In the genomic region with DNA sequence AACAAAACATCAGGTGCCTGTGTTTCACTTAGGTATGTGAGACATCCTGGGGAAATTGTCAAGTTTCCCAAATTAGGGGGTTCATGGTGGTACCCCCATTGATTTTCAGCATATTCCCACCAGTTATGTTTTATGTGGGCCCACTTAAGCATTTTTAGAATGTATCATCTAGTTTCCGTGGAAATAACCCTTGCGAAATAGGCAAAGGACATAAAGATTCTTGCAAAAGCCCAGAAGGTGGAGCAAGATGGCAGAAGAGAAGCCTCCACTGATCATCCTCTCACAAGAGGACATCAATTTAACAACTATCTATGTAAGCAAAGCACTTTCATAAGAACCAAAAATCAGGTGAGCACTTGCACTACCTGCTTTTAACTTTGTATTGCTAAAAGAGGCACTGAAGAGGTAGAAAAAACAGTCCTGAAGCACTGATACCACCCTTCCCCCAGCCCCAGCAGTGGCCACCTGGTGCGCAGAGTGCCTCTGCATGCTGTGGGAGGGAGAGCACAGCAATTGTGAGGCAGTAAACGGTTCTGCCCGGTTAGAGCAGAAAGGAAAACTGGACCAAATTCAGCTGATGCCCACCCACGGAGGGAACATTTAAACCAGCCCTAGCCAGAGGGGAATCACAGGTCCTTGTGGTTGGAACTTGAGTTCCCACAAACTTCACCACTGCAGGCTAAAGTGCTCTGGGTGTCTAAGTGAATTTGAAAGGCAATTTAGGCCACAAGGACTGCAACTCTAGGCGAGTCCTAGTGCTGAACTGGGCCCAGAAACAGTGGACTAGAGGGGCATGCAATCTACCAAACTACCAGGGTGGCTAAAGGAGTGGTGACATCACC, we compare ENCODE assay signal across 10 cellular contexts. TPM values are rescaled to one million over a fixed set of nuclear protein-coding genes. Genes with fewer than 3 reads are reported as not detected.
A peak's percentile ranks its signal among the peaks of the same experiment; 100 is the strongest.
DNase-seq lines count a peak whose midpoint lies in the region; ATAC-seq and TF ChIP-seq lines count a peak whose summit lies in the region.
"Had no signal": no experiment of that assay in that cellular context is flagged by ENCODE, and none has a peak within 500 bp of the region (broad histone marks: within the 10 kb centered on the region; RNA-seq: fewer than 3 reads in every experiment).

No MANE protein-coding gene starts in this region.

- no peak overlapping the region for H2AFZ ChIP-seq in mammary epithelial cell (ENCODE audit: low read depth, low read length)

- dilution Hi-C loops in mammary epithelial cell (cut with HindIII; ENCODE audit: low sequenced_read_pairs): no loop called here

- BruUV-seq in Calu3 (replicated peaks; lab: Mats Ljungman, UMichigan) (no TSS peak), mammary epithelial cell (replicated peaks; lab: Mats Ljungman, UMichigan) (no TSS peak)

- H3K9me3 Mint-ChIP-seq in Calu3 (ENCODE audit: low read depth, unreplicated experiment): peaks cover 4% of the 10 kb centered on the region

- peak; percentile 31 for ATAC-seq in GM21423 (IDR thresholded peaks at IDR 0.05; ENCODE audit: unreplicated experiment)
- ATAC-seq in HG03442 (IDR thresholded peaks at IDR 0.05; ENCODE audit: unreplicated experiment): peak; percentile 39
- no peak for ATAC-seq in foreskin keratinocyte

- POLR2A ChIA-PET in RWPE1 (lab: Yijun Ruan, JAX; ENCODE audit: low non-redundant PET): no interaction called here

- in situ Hi-C loops in mammary epithelial cell (cut with MboI; ENCODE audit: low sequenced_read_pairs in 2 of 2): no loop called here

- no peak overlapping the region for H3K4me3 Mint-ChIP-seq in Calu3 (ENCODE audit: low read depth, unreplicated experiment)

- H3K4me1 Mint-ChIP-seq in Calu3 (ENCODE audit: low read depth, unreplicated experiment): peaks cover 8% of the 10 kb centered on the region

- intact Hi-C loops in Calu3 (cut with micrococcal nuclease; ENCODE audit: unreplicated experiment): no loop called here
- intact Hi-C loops in mammary epithelial cell (cut with micrococcal nuclease): no loop called here

- no peaks in the 10 kb centered on the region for H3K79me2 ChIP-seq in mammary epithelial cell (ENCODE audit: insufficient read depth, low read length)

- H3K9me3 ChIP-seq in mammary epithelial cell (replicated peaks; ENCODE audit: insufficient read depth, low read length): no peaks in the 10 kb centered on the region

- no peak overlapping the region for H3K27ac ChIP-seq in mammary epithelial cell (ENCODE audit: insufficient read depth, low read depth, low read length)
- no peak overlapping the region for H3K27ac ChIP-seq in RWPE1
- H3K27ac ChIP-seq in foreskin keratinocyte: no peak overlapping the region

- H3K27me3 ChIP-seq in mammary epithelial cell (ENCODE audit: insufficient read depth, low read length) (no peaks in the 10 kb centered on the region), foreskin keratinocyte (no peaks in the 10 kb centered on the region)

- H3K4me3 ChIP-seq in GM12875 (ENCODE audit: low read depth, low read length): peak overlapping the region; percentile 16
- H3K4me3 ChIP-seq in cardiac fibroblast (replicated peaks in 1 of 2; ENCODE audit: low read depth in 2 of 2, low read length in 2 of 2): no peak overlapping the region
- H3K4me3 ChIP-seq in mammary epithelial cell (replicated peaks in 1 of 3; ENCODE audit: insufficient read depth in 1 of 3, low read depth in 2 of 3, low read length in 3 of 3): no peak overlapping the region

- H3K4me2 ChIP-seq in mammary epithelial cell (ENCODE audit: insufficient read depth, low read depth, low read length): no peak overlapping the region

- CTCF ChIA-PET in Calu3 (lab: Charles Lee) (no interaction called here), mammary epithelial cell (lab: Charles Lee; ENCODE audit: low non-redundant PET) (no interaction called here), RWPE1 (lab: Yijun Ruan, JAX) (interaction anchor here (0.7 kb wide), 1 partner anchor 37 kb away, joined by 3 read pairs; no protein-coding TSS in a partner anchor)

- H3K27me3 Mint-ChIP-seq in Calu3 (ENCODE audit: unreplicated experiment): no peaks in the 10 kb centered on the region

- no peak overlapping the region for H3K9ac ChIP-seq in mammary epithelial cell (ENCODE audit: insufficient read depth, low read length)

- H3K27ac Mint-ChIP-seq in Calu3 (ENCODE audit: unreplicated experiment): no peak overlapping the region

- H3K4me1 ChIP-seq in mammary epithelial cell (ENCODE audit: insufficient read depth, low read length) (no peaks in the 10 kb centered on the region), foreskin keratinocyte (no peaks in the 10 kb centered on the region)

- TF ChIP-seq CTCF in GM12875 (IDR thresholded peaks at IDR 0.05; ENCODE audit: borderline replicate concordance, insufficient read depth, low read depth, low read length): no peak
- no peak for TF ChIP-seq CTCF in cardiac fibroblast (IDR thresholded peaks at IDR 0.05; ENCODE audit: low read depth, low read length)
- no peak for TF ChIP-seq CTCF in Calu3 (IDR thresholded peaks at IDR 0.05; ENCODE audit: unreplicated experiment)
- no peak for TF ChIP-seq CTCF in mammary epithelial cell (conservative IDR thresholded peaks at IDR 0.05 in 1 of 2, IDR thresholded peaks at IDR 0.05 in 1 of 2; ENCODE audit: extremely low read depth in 1 of 2, insufficient read depth in 1 of 2, low read depth in 1 of 2, low read length in 2 of 2)
- no peak for TF ChIP-seq CTCF in RWPE1 (conservative IDR thresholded peaks at IDR 0.05; ENCODE audit: low read depth)
- no peak for TF ChIP-seq CTCF in foreskin keratinocyte (conservative IDR thresholded peaks at IDR 0.05)

- 50% methylated on average over 7 of the region's 7 CpGs for WGBS in mammary epithelial cell (ENCODE audit: low coverage, missing lambda C conversion rate)

- peak; percentile 45 to 59 for DNase-seq in cardiac fibroblast (ENCODE audit: low read depth in 2 of 2)
- DNase-seq in Calu3: no peak
- DNase-seq in mammary epithelial cell: no peak
- no peak for DNase-seq in RWPE1 (ENCODE audit: low spot score)
- no peak for DNase-seq in foreskin keratinocyte
- DNase-seq: H7 had no signal

- H3K36me3 Mint-ChIP-seq in Calu3 (ENCODE audit: insufficient read depth, unreplicated experiment): no peaks in the 10 kb centered on the region

- no peaks in the 10 kb centered on the region for H4K20me1 ChIP-seq in mammary epithelial cell (ENCODE audit: insufficient read depth, low read length)

- no peaks in the 10 kb centered on the region for H3K36me3 ChIP-seq in mammary epithelial cell (ENCODE audit: insufficient read depth, low read length)

RNA-seq across cellular contexts. Expression of gene MCOLN2, which starts 23.2 kb away (rescaled TPM):
- total RNA-seq in Calu3 (2022) (12.2 and 12.6 TPM in 2 replicates), mammary epithelial cell (1 to 10 TPM; 1.2 to 1.6 TPM), foreskin keratinocyte (1.8 and 2.5 TPM in 2 replicates)
- polyA plus RNA-seq in mammary epithelial cell (1.9 TPM), foreskin keratinocyte (0.76 and 0.95 TPM in 2 replicates)
- polyA minus RNA-seq in mammary epithelial cell: 1.6 TPM
- polyA plus RNA-seq: neural cell had no signal

Comparison
In these comparisons a context has a peak if more than half of its experiments do, and no peak if none do; other contexts are left out.
1. DNase-seq: peak in cardiac fibroblast (2 of 2); none in Calu3 (single experiment), mammary epithelial cell (single experiment), RWPE1 (single experiment) and foreskin keratinocyte (0 of 2).